Comparison of ENCODE assay signal across 3 cellular contexts in genomic region chr16:79393564-79393963, GRCh38.
TF ChIP-seq lines count a peak whose summit lies in the region.

No MANE protein-coding gene starts in this region.

TF ChIP-seq in HepG2, 621 proteins besides CTCF, POLR2A, EP300 and RAD21:
- TF ChIP-seq MAFF (IDR thresholded peaks at IDR 0.05; ENCODE audit: low read depth, low read length) (peak; percentile 96), MAFK (conservative IDR thresholded peaks at IDR 0.05 in 1 of 2, IDR thresholded peaks at IDR 0.05 in 1 of 2; ENCODE audit: low read length in 2 of 2) (peak; percentile 94 to 99), CERS6 (CRISPR knock-in tag; IDR thresholded peaks at IDR 0.05) (no peak)
TF ChIP-seq in HepG2: peak in this region for 2.

TF ChIP-seq in IMR-90, 13 proteins besides CTCF, POLR2A, EP300 and RAD21:
- no peak for TF ChIP-seq MAZ (IDR thresholded peaks at IDR 0.05; ENCODE audit: borderline replicate concordance, low read depth, low read length)
- peak; percentile 87 for TF ChIP-seq MAFK (IDR thresholded peaks at IDR 0.05; ENCODE audit: low read depth, low read length)
TF ChIP-seq in IMR-90: peak in this region for 1.

TF ChIP-seq in K562, 482 proteins besides CTCF, POLR2A, EP300 and RAD21 (continues in another document):
- no peak for TF ChIP-seq RREB1 (CRISPR knock-in tag; IDR thresholded peaks at IDR 0.05)
- no peak for TF ChIP-seq MEIS2 (IDR thresholded peaks at IDR 0.05; ENCODE audit: partially characterized antibody)
- TF ChIP-seq TCF7 (IDR thresholded peaks at IDR 0.05; ENCODE audit: borderline replicate concordance), result no peak
- no peak for TF ChIP-seq DNMT1 (IDR thresholded peaks at IDR 0.05)
- TF ChIP-seq BHLHE40 (IDR thresholded peaks at IDR 0.05; ENCODE audit: low read length), result no peak
- TF ChIP-seq CBX5 (IDR thresholded peaks at IDR 0.05; ENCODE audit: borderline replicate concordance, low read depth), result no peak
- TF ChIP-seq ZNF589 (CRISPR knock-in tag; IDR thresholded peaks at IDR 0.05; ENCODE audit: low read depth), result no peak
- TF ChIP-seq NR2F6 (CRISPR knock-in tag; IDR thresholded peaks at IDR 0.05), result no peak
- TF ChIP-seq ZNF140 (CRISPR knock-in tag; IDR thresholded peaks at IDR 0.05), result no peak
- no peak for TF ChIP-seq ZNF395 (CRISPR knock-in tag; IDR thresholded peaks at IDR 0.05)
- TF ChIP-seq ZNF57 (CRISPR knock-in tag; IDR thresholded peaks at IDR 0.05), result no peak
- TF ChIP-seq C11orf30 (IDR thresholded peaks at IDR 0.05; ENCODE audit: low read depth), result peak; percentile 87
- peak; percentile 90 for TF ChIP-seq ZNF316 (IDR thresholded peaks at IDR 0.05)
- TF ChIP-seq PHB2 (IDR thresholded peaks at IDR 0.05; ENCODE audit: low read depth), result no peak
- TF ChIP-seq ZNF318 (IDR thresholded peaks at IDR 0.05; ENCODE audit: borderline replicate concordance in 1 of 2, low read depth in 1 of 2), result no peak
- TF ChIP-seq HMGXB4 (CRISPR knock-in tag; IDR thresholded peaks at IDR 0.05), result no peak
- TF ChIP-seq KAT2B (IDR thresholded peaks at IDR 0.05; ENCODE audit: low read depth, low read length), result no peak
- TF ChIP-seq ZEB2 (IDR thresholded peaks at IDR 0.05), result no peak
- no peak for TF ChIP-seq POLR3A (IDR thresholded peaks at IDR 0.05; ENCODE audit: borderline replicate concordance, extremely low read depth, insufficient read depth, insufficient read length)
- TF ChIP-seq ETS2 (tag; IDR thresholded peaks at IDR 0.05; ENCODE audit: borderline replicate concordance, poor library complexity, severe bottlenecking), result no peak
- no peak for TF ChIP-seq U2AF1 (optimal IDR thresholded peaks at IDR 0.05; ENCODE audit: low read depth, low read length)
- no peak for TF ChIP-seq EP400 (IDR thresholded peaks at IDR 0.05)
- no peak for TF ChIP-seq NEUROD1 (IDR thresholded peaks at IDR 0.05; ENCODE audit: borderline replicate concordance, low read depth, low read length, partially characterized antibody)
- TF ChIP-seq RAD51 (IDR thresholded peaks at IDR 0.05; ENCODE audit: borderline replicate concordance, low read depth), result no peak
- TF ChIP-seq POLR2AphosphoS2 (IDR thresholded peaks at IDR 0.05; ENCODE audit: low read length), result no peak
- TF ChIP-seq MAFF (IDR thresholded peaks at IDR 0.05; ENCODE audit: low read length), result peak; percentile 90
- TF ChIP-seq ZNF124 (CRISPR knock-in tag; IDR thresholded peaks at IDR 0.05), result no peak
- TF ChIP-seq SIRT6 (IDR thresholded peaks at IDR 0.05; ENCODE audit: low read depth, low read length), result no peak
- no peak for TF ChIP-seq ZNF175 (CRISPR knock-in tag; IDR thresholded peaks at IDR 0.05; ENCODE audit: low read depth)
- TF ChIP-seq CHAMP1 (IDR thresholded peaks at IDR 0.05), result no peak
- no peak for TF ChIP-seq ETS1 (conservative IDR thresholded peaks at IDR 0.05; ENCODE audit: control insufficient read depth, low read depth, low read length)
- TF ChIP-seq ZKSCAN3 (CRISPR knock-in tag; IDR thresholded peaks at IDR 0.05), result no peak
- no peak for TF ChIP-seq SAFB2 (IDR thresholded peaks at IDR 0.05; ENCODE audit: borderline replicate concordance, low read depth, low read length, severe bottlenecking)
